Comparison of ENCODE assay signal across 22 cellular contexts in the genomic region with DNA sequence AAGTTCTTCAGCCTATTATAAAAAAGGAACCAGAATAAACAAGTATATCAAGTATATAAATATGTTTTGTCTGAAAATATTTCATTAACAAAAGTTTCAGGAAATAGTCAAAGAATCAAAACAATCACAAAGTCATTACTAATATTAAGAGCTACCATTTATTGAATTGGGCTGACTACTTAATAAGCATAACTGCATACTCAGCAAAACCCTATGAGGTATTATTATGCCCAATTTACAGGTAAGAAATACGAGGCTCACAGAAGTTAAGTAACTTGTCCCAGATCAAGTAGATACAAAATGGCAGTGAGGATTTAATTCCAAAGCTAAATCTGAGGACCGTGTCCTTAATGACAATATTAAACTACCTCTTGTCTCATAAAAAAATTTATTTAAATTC. TPM values are rescaled to one million over a fixed set of nuclear protein-coding genes. Genes with fewer than 3 reads are reported as not detected.
DNase-seq lines count a peak whose midpoint lies in the region; ATAC-seq, FAIRE-seq and TF ChIP-seq lines count a peak whose summit lies in the region.
"Had no signal": no experiment of that assay in that cellular context is flagged by ENCODE, and none has a peak within 500 bp of the region (broad histone marks: within the 10 kb centered on the region; RNA-seq: fewer than 3 reads in every experiment).

No MANE protein-coding gene starts in this region.

- no peak overlapping the region for H3K56ac ChIP-seq in H1 (replicated peaks; ENCODE audit: insufficient read length, low read depth, low read length)

- no peak for TF ChIP-seq EP300 in A549 (IDR thresholded peaks at IDR 0.05)
- no peak for TF ChIP-seq EP300 in K562 (IDR thresholded peaks at IDR 0.05; ENCODE audit: low read length)
- no peak for TF ChIP-seq EP300 in H1 (IDR thresholded peaks at IDR 0.05; ENCODE audit: borderline replicate concordance in 1 of 2, low read depth in 2 of 2, low read length in 2 of 2)

- intact Hi-C loops in K562 (cut with micrococcal nuclease), result no loop called here

- 31% methylated on average over 2 of the region's 2 CpGs for WGBS in A549 (ENCODE audit: missing lambda C conversion rate)
- 8% methylated on average over 2 of the region's 2 CpGs for WGBS in K562 (ENCODE audit: insufficient coverage, low coverage, missing lambda C conversion rate)
- WGBS in H1 (ENCODE audit: extremely low coverage in 1 of 2, insufficient coverage in 1 of 2, insufficient read length in 1 of 2, insufficient replicate concordance in 2 of 2, low coverage in 1 of 2, low lambda C conversion rate in 2 of 2, missing lambda C conversion rate in 1 of 2), 2 experiments, result 82% methylated on average over 2 of the region's 2 CpGs; no CpG with 5 or more reads in 1 of the 2 experiments

- no peak overlapping the region for H3K4me2 ChIP-seq in A549
- H3K4me2 ChIP-seq in K562 (ENCODE audit: insufficient read depth, low read length), result no peak overlapping the region
- H3K4me2 ChIP-seq in H1 (ENCODE audit: insufficient read depth in 1 of 2, low read depth in 2 of 2, low read length in 2 of 2), result no peak overlapping the region
- H3K4me2 ChIP-seq: BLaER1 treated with 17β-estradiol and CSF1 and Interleukin-3, amounts not matched to agents 10 nM and 100 nM had no signal

- H3K9ac ChIP-seq in K562 (ENCODE audit: insufficient read depth in 1 of 2, low read depth in 2 of 2, low read length in 2 of 2) (no peak overlapping the region), H1 (replicated peaks in 1 of 4; ENCODE audit: extremely low read depth in 1 of 4, low read depth in 3 of 4, low read length in 3 of 4) (no peak overlapping the region)
- H3K9ac ChIP-seq: BLaER1 treated with 17β-estradiol and CSF1 and Interleukin-3, amounts not matched to agents 10 nM and 100 nM had no signal

- H3K9me3 ChIP-seq in A549 (no peaks in the 10 kb centered on the region; the same call in 2 of the 3 replicates), K562 (replicated peaks; ENCODE audit: control insufficient read depth, insufficient read depth, low read depth, low read length) (no peaks in the 10 kb centered on the region), H1 (ENCODE audit: insufficient read depth in 2 of 2, low read depth in 1 of 2, low read length in 1 of 2) (no peaks in the 10 kb centered on the region)
- H3K9me3 ChIP-seq: BLaER1 treated with 17β-estradiol and CSF1 and Interleukin-3, amounts not matched to agents 10 nM and 100 nM had no signal

- H3K4me3 ChIP-seq in A549, result no peak overlapping the region
- no peak overlapping the region for H3K4me3 ChIP-seq in K562
- H3K4me3 ChIP-seq in H1 (ENCODE audit: extremely low read depth in 1 of 4, insufficient read depth in 2 of 4, low read depth in 3 of 4, low read length in 4 of 4), result no peak overlapping the region
- H3K4me3 ChIP-seq: BLaER1 treated with 17β-estradiol and CSF1 and Interleukin-3, amounts not matched to agents 10 nM and 100 nM had no signal

- H4K8ac ChIP-seq in H1 (ENCODE audit: extremely low read depth, insufficient read depth, low read length), result no peak overlapping the region

- no peak overlapping the region for H3K23ac ChIP-seq in H1 (ENCODE audit: insufficient read length)

- H4K5ac ChIP-seq in H1 (ENCODE audit: insufficient read length, low read depth, low read length), result no peak overlapping the region

- peak; percentile 71 for FAIRE-seq in A204.1 (lab: Jason Lieb, UNC)
- FAIRE-seq in A549 (lab: Jason Lieb, UNC), result no peak
- FAIRE-seq in K562 (lab: Jason Lieb, UNC), result no peak
- FAIRE-seq in H1 (lab: Jason Lieb, UNC), result no peak
- FAIRE-seq: D721Med, GM12891, GM19239 had no signal

- H3K18ac ChIP-seq in H1 (ENCODE audit: extremely low read depth, low read length), result no peak overlapping the region

- H2BK5ac ChIP-seq in H1 (ENCODE audit: low read depth, low read length), result no peak overlapping the region

- H2BK120ac ChIP-seq in H1 (replicated peaks; ENCODE audit: low read depth, low read length), result no peak overlapping the region

- H3K36me3 ChIP-seq in K562 (ENCODE audit: control insufficient read depth, insufficient read depth, low read length) (no peaks in the 10 kb centered on the region), H1 (ENCODE audit: control insufficient read depth in 2 of 4, insufficient read depth in 4 of 4, low read length in 3 of 4) (no peaks in the 10 kb centered on the region)
- H3K36me3 ChIP-seq: BLaER1 treated with 17β-estradiol and CSF1 and Interleukin-3, amounts not matched to agents 10 nM and 100 nM had no signal

- POLR2A ChIA-PET in A549 (lab: Yijun Ruan, JAX), result no interaction called here
- POLR2A ChIA-PET in K562 (lab: Yijun Ruan, JAX), result no interaction called here
- POLR2A ChIA-PET in H1 (lab: Charles Lee; ENCODE audit: partially characterized antibody), result no interaction called here

- no peak overlapping the region for H2BK12ac ChIP-seq in H1 (ENCODE audit: low read depth, low read length)

- no peak overlapping the region for H2BK20ac ChIP-seq in H1 (ENCODE audit: low read length)

- H3K27ac ChIP-seq in A549, result no peak overlapping the region
- H3K27ac ChIP-seq in K562 (ENCODE audit: extremely low read depth, low read depth, low read length), result no peak overlapping the region
- H3K27ac ChIP-seq in H1 (ENCODE audit: low read depth, low read length), result no peak overlapping the region
- H3K27ac ChIP-seq: BLaER1 treated with 17β-estradiol and CSF1 and Interleukin-3, amounts not matched to agents 10 nM and 100 nM; C4-2B had no signal

- H3K4me1 ChIP-seq in A549 (no peaks in the 10 kb centered on the region), K562 (replicated peaks in 1 of 2; ENCODE audit: control insufficient read depth in 2 of 2, insufficient read depth in 2 of 2, low read length in 2 of 2) (no peaks in the 10 kb centered on the region), H1 (replicated peaks in 1 of 4; ENCODE audit: control insufficient read depth in 3 of 4, insufficient read depth in 4 of 4, low read length in 3 of 4) (no peaks in the 10 kb centered on the region)
- H3K4me1 ChIP-seq: BLaER1 treated with 17β-estradiol and CSF1 and Interleukin-3, amounts not matched to agents 10 nM and 100 nM; Caco-2 had no signal

- no peak overlapping the region for H2AK5ac ChIP-seq in H1 (ENCODE audit: low read depth, low read length)

- BruUV-seq in K562 (replicated peaks; lab: Mats Ljungman, UMichigan), result no TSS peak

- H3K79me1 ChIP-seq in H1 (ENCODE audit: low read depth, low read length), result no peaks in the 10 kb centered on the region

- TF ChIP-seq POLR2A in A549 (IDR thresholded peaks at IDR 0.05; ENCODE audit: low read length) (no peak), K562 (conservative IDR thresholded peaks at IDR 0.05) (no peak), H1 (IDR thresholded peaks at IDR 0.05; ENCODE audit: control extremely low read depth in 1 of 2, low read depth in 2 of 2, low read length in 2 of 2) (no peak)

- H3K79me2 ChIP-seq in K562 (ENCODE audit: control insufficient read depth, insufficient read depth, low read length), result no peaks in the 10 kb centered on the region
- H3K79me2 ChIP-seq in H1 (ENCODE audit: control insufficient read depth in 1 of 2, insufficient read depth in 2 of 2, low read length in 2 of 2), result no peaks in the 10 kb centered on the region

- no peak overlapping the region for H3K27ac Mint-ChIP-seq in activated naive CD4-positive, alpha-beta T cell treated with anti-CD3 and anti-CD28 coated beads, Interleukin-2, amount 50 U/mL, for 72 hours
- H3K27ac Mint-ChIP-seq: B cell; CD4-positive, alpha-beta T cell; CD8-positive, alpha-beta T cell had no signal

- no peaks in the 10 kb centered on the region for H3K9me3 Mint-ChIP-seq in activated naive CD4-positive, alpha-beta T cell treated with anti-CD3 and anti-CD28 coated beads, Interleukin-2, amount 50 U/mL, for 72 hours
- H3K9me3 Mint-ChIP-seq: CD4-positive, alpha-beta T cell; CD8-positive, alpha-beta T cell had no signal

- TF ChIP-seq RAD21 in A549 (conservative IDR thresholded peaks at IDR 0.05 in 1 of 2, IDR thresholded peaks at IDR 0.05 in 1 of 2) (no peak), K562 (CRISPR knock-in tag; conservative IDR thresholded peaks at IDR 0.05 in 1 of 2, IDR thresholded peaks at IDR 0.05 in 1 of 2) (no peak), H1 (IDR thresholded peaks at IDR 0.05 in 1 of 2, conservative IDR thresholded peaks at IDR 0.05 in 1 of 2; ENCODE audit: low read depth in 2 of 2, low read length in 2 of 2) (no peak)

- H3K4ac ChIP-seq in H1 (replicated peaks; ENCODE audit: insufficient read length, low read depth, low read length), result no peak overlapping the region

- ATAC-seq in A549 (no peak), K562 (no peak)
- ATAC-seq in activated naive CD4-positive, alpha-beta T cell treated with anti-CD3 and anti-CD28 coated beads, Interleukin-2, amount 50 U/mL, for 72 hours, result no peak
- ATAC-seq: CD8-positive, alpha-beta T cell had no signal

- no peak overlapping the region for H2BK15ac ChIP-seq in H1 (ENCODE audit: low read length)

- DNase-seq in A549 (ENCODE audit: low read depth in 1 of 2, low spot score in 1 of 2), result no peak
- no peak for DNase-seq in K562 (ENCODE audit: extremely low read depth in 1 of 4, low spot score in 3 of 4)
- no peak for DNase-seq in H1 (ENCODE audit: low read depth in 1 of 2, low spot score in 2 of 2)
- DNase-seq in activated naive CD4-positive, alpha-beta T cell treated with anti-CD3 and anti-CD28 coated beads, Interleukin-2, amount 50 U/mL, for 72 hours (ENCODE audit: low spot score in 2 of 2), result no peak
- no peak for DNase-seq in A172 (ENCODE audit: low spot score)
- DNase-seq in NCI-H146 (lab: John Stamatoyannopoulos, UW), result no peak
- no peak for DNase-seq in germinal center (ENCODE audit: low spot score)
- DNase-seq: 8988T; AML-193; Caco-2; Calu3; CD4-positive, alpha-beta T cell; CD8-positive, alpha-beta T cell; DMS79 treated with DMSO at 0.1 percent for 48 hours; GF-D8 had no signal

- CTCF ChIA-PET in A549 (lab: Yijun Ruan, JAX), result no interaction called here
- CTCF ChIA-PET in K562 (lab: Yijun Ruan, JAX; ENCODE audit: low intra/inter-chr PET ratio), result no interaction called here
- CTCF ChIA-PET in H1 (lab: Charles Lee; ENCODE audit: partially characterized antibody), result no interaction called here

- no peak overlapping the region for H2AFZ ChIP-seq in K562 (ENCODE audit: low read depth, low read length)
- H2AFZ ChIP-seq in H1 (ENCODE audit: low read length), result no peak overlapping the region

- TF ChIP-seq CTCF in A549 (IDR thresholded peaks at IDR 0.05), result no peak
- no peak for TF ChIP-seq CTCF in K562 (IDR thresholded peaks at IDR 0.05 in 2 of 3, conservative IDR thresholded peaks at IDR 0.05 in 1 of 3; ENCODE audit: insufficient read depth in 2 of 3, low read depth in 1 of 3, low read length in 3 of 3)
- TF ChIP-seq CTCF in H1 (IDR thresholded peaks at IDR 0.05; ENCODE audit: control extremely low read depth in 1 of 3, insufficient read depth in 1 of 3, low read depth in 1 of 3, low read length in 3 of 3), result no peak

- H3K14ac ChIP-seq in H1 (ENCODE audit: insufficient read length), result no peak overlapping the region

- H4K91ac ChIP-seq in H1 (replicated peaks; ENCODE audit: insufficient read length, low read length), result no peak overlapping the region

- no peaks in the 10 kb centered on the region for H3K36me3 Mint-ChIP-seq in activated naive CD4-positive, alpha-beta T cell treated with anti-CD3 and anti-CD28 coated beads, Interleukin-2, amount 50 U/mL, for 72 hours
- H3K36me3 Mint-ChIP-seq: CD8-positive, alpha-beta T cell had no signal

- in situ Hi-C loops in K562 (cut with MboI), result no loop called here

- H3K27me3 ChIP-seq in K562 (ENCODE audit: control insufficient read depth in 2 of 2, insufficient read depth in 2 of 2, low read length in 2 of 2), result no peaks in the 10 kb centered on the region; a peak in 2 of 5 replicates
- H3K27me3 ChIP-seq in H1 (replicated peaks in 1 of 4; ENCODE audit: control insufficient read depth in 3 of 4, extremely low read depth in 1 of 4, insufficient read depth in 3 of 4, low read length in 3 of 4), result no peaks in the 10 kb centered on the region
- H3K27me3 ChIP-seq: BLaER1 treated with 17β-estradiol and CSF1 and Interleukin-3, amounts not matched to agents 10 nM and 100 nM had no signal

- no peaks in the 10 kb centered on the region for H4K20me1 ChIP-seq in K562 (replicated peaks; ENCODE audit: control insufficient read depth, insufficient read depth, low read length)
- H4K20me1 ChIP-seq in H1 (replicated peaks in 1 of 2; ENCODE audit: control insufficient read depth in 1 of 2, insufficient read depth in 2 of 2, low read length in 2 of 2), result peaks cover 0 to 1% of the 10 kb centered on the region in 2 experiments
- H4K20me1 ChIP-seq: BLaER1 treated with 17β-estradiol and CSF1 and Interleukin-3, amounts not matched to agents 10 nM and 100 nM had no signal

- no peaks in the 10 kb centered on the region for H3K23me2 ChIP-seq in H1 (ENCODE audit: low read depth, low read length)

- no peaks in the 10 kb centered on the region for H3K9me1 ChIP-seq in K562 (ENCODE audit: control insufficient read depth, insufficient read depth, low read length)

RNA-seq across cellular contexts. Expression of a gene that starts 52.2 kb away (rescaled TPM):
- polyA plus RNA-seq in A549 (2011; rRNA removed) (724 and 890 TPM in 2 replicates), A549 (2017; fragmentation: RNase III; extraction: RNeasy Plus Mini Kit Qiagen cat#74134 plus additional on column Dnase treatment) (436 to 478 TPM (median 451 TPM) in 3 replicates), K562 (2011; rRNA removed) (784 and 1,058 TPM in 2 replicates), K562 (2014; fragmentation: Illumina TruSeq; extraction: Trizol) (1,041 and 1,279 TPM in 2 replicates), K562 (2014; fragmentation: Nextera tagmentation; extraction: Ambion mirVana) (1,000 to 10,000 TPM; 1,793 to 2,015 TPM), K562 (2014; rRNA removed) (920 and 1,225 TPM in 2 replicates), H1 (2011; rRNA removed) (182 and 302 TPM in 2 replicates)
- 279 and 369 TPM in 2 replicates for polyA plus RNA-seq in A549 (2012; cell fraction: cytosol; rRNA removed)
- 144 and 250 TPM in 2 replicates for polyA plus RNA-seq in A549 (2012; cell fraction: nucleus; rRNA removed)
- 147 and 148 TPM in 2 replicates for polyA minus RNA-seq in A549 (2011; rRNA and poly(A)+ RNA removed)
- 143 and 240 TPM in 2 replicates for total RNA-seq in K562 (2011; cell fraction: chromatin; rRNA removed; ENCODE audit: low replicate concordance)
- 61.9 and 64.3 TPM in 2 replicates for total RNA-seq in K562 (2011; cell fraction: nucleolus; rRNA removed)
- 147 and 194 TPM in 2 replicates for total RNA-seq in K562 (2011; cell fraction: nucleoplasm; rRNA removed)
- total RNA-seq in K562 (2014; rRNA removed) (685 and 767 TPM in 2 replicates), K562 (2014; rRNA removed; fragmentation: Illumina TruSeq; extraction: Trizol) (1,008 and 1,115 TPM in 2 replicates), K562 (2015; rRNA removed; fragmentation: Illumina TruSeq; extraction: Trizol) (816 and 886 TPM in 2 replicates), K562 (2021) (602 and 621 TPM in 2 replicates)
- 242 and 538 TPM in 2 replicates for polyA plus RNA-seq in K562 (2011; cell fraction: cytosol; rRNA removed)
- 246 and 388 TPM in 2 replicates for polyA plus RNA-seq in K562 (2011; cell fraction: nucleus; rRNA removed)
- polyA plus RNA-seq in K562 (2012), result 814 and 865 TPM in 2 replicates
- polyA minus RNA-seq in K562 (2011; rRNA and poly(A)+ RNA removed), result 817 and 852 TPM in 2 replicates
- 219 and 325 TPM in 2 replicates for polyA minus RNA-seq in K562 (2011; cell fraction: cytosol; rRNA and poly(A)+ RNA removed)
- polyA minus RNA-seq in K562 (2011; cell fraction: nucleus; rRNA and poly(A)+ RNA removed), result 56.5 and 107 TPM in 2 replicates
- total RNA-seq in H1 (2021; fragmentation: NEBNext Ultra II Directional; extraction: Animal tissue kit (Norgen Biotek cat#: 25700)), result 413 and 444 TPM in 2 replicates
- polyA plus RNA-seq in H1 (2011; cell fraction: cytosol; rRNA removed), result 485 TPM
- 90.3 TPM for polyA plus RNA-seq in H1 (2011; cell fraction: nucleus; rRNA removed)
- 354 to 622 TPM (median 455 TPM) in 4 replicates for polyA plus RNA-seq in H1 (2012, experiment 1 of 2)
- polyA plus RNA-seq in H1 (2012, experiment 2 of 2), result 55.4 TPM
- 498 TPM for polyA plus RNA-seq in H1 (2013, experiment 1 of 2)
- polyA plus RNA-seq in H1 (2013, experiment 2 of 2), result 489 TPM
- 147 and 208 TPM in 2 replicates for polyA minus RNA-seq in H1 (2011; rRNA and poly(A)+ RNA removed)
- polyA minus RNA-seq in H1 (2011; cell fraction: cytosol; rRNA and poly(A)+ RNA removed), result 120 TPM
- polyA minus RNA-seq in H1 (2011; cell fraction: nucleus; rRNA and poly(A)+ RNA removed), result 81.5 TPM
- 100 to 1,000 TPM; 343 to 359 TPM for total RNA-seq in activated naive CD4-positive, alpha-beta T cell treated with anti-CD3 and anti-CD28 coated beads, Interleukin-2, amount 50 U/mL, for 72 hours
- total RNA-seq in A172 (2014; rRNA removed; shearing (Covaris generic)), result 750 and 872 TPM in 2 replicates
